In genomic region chr19:35266904-35267817, GRCh38 we compare ENCODE assay signal across 8 cellular contexts. TPM values are rescaled to one million over a fixed set of nuclear protein-coding genes. Genes with fewer than 3 reads are reported as not detected.
DNase-seq lines count a peak whose midpoint lies in the region; ATAC-seq and TF ChIP-seq lines count a peak whose summit lies in the region.

No MANE protein-coding gene starts in this region.

- WGBS in mesodermal cell (ENCODE audit: insufficient coverage in 2 of 2), 2 experiments = 43 to 58% methylated on average over 29 to 49 of the region's 67 CpGs

- TF ChIP-seq CTCF in HL-60 (IDR thresholded peaks at IDR 0.05; ENCODE audit: insufficient read depth, low read length) = no peak

- H3K9me3 ChIP-seq in effector memory CD4-positive, alpha-beta T cell (ENCODE audit: control insufficient read depth, low read length) = no peaks in the 10 kb centered on the region
- no peaks in the 10 kb centered on the region for H3K9me3 ChIP-seq in mesodermal cell (ENCODE audit: control insufficient read depth, low read length)

- ATAC-seq in GM18498 (IDR thresholded peaks at IDR 0.05; ENCODE audit: unreplicated experiment) = no peak

- H3K4me1 ChIP-seq in effector memory CD4-positive, alpha-beta T cell (ENCODE audit: control insufficient read depth, insufficient read depth, low read length, poor library complexity, severe bottlenecking) = peaks cover 13% of the 10 kb centered on the region
- H3K4me1 ChIP-seq in mesodermal cell (ENCODE audit: control insufficient read depth, insufficient read depth, low read length, poor library complexity, severe bottlenecking) = peaks cover 5% of the 10 kb centered on the region

- peak; percentile 54 for DNase-seq in Ammon's horn (ENCODE audit: low spot score)
- no peak for DNase-seq in HL-60 (ENCODE audit: low read depth in 1 of 2, low spot score in 1 of 2)
- peak; percentile 32 for DNase-seq in activated CD4-positive, alpha-beta T cell treated with anti-CD3 and anti-CD28 coated beads for 1 hour
- DNase-seq in effector memory CD4-positive, alpha-beta T cell = peak in 1 of 3 donors; percentile 5
- peak in 23 of 49 donors; percentile 34 to 67 (median 43) for DNase-seq in substantia nigra (lab: John Stamatoyannopoulos, UW)
- no peak for DNase-seq in NK-92 treated with Interleukin-12 subunit alpha and Interleukin-12 subunit beta, amount 100 ng/mL, for 24 hours (lab: John Stamatoyannopoulos, UW)

- no peaks in the 10 kb centered on the region for H3K27me3 ChIP-seq in HL-60 (ENCODE audit: insufficient read depth, poor library complexity, severe bottlenecking)
- H3K27me3 ChIP-seq in effector memory CD4-positive, alpha-beta T cell (replicated peaks; ENCODE audit: control insufficient read depth, insufficient read depth, low read length, poor library complexity, severe bottlenecking) = no peaks in the 10 kb centered on the region

- H3K4me3 ChIP-seq in HL-60 (replicated peaks; ENCODE audit: insufficient read depth, low read length) = peak overlapping the region; percentile 55
- H3K4me3 ChIP-seq in effector memory CD4-positive, alpha-beta T cell (ENCODE audit: insufficient read depth, low read depth, low read length, poor library complexity, severe bottlenecking) = peak overlapping the region; percentile 79
- peak overlapping the region; percentile 77 for H3K4me3 ChIP-seq in mesodermal cell (ENCODE audit: extremely low read depth, insufficient read depth, low read length, poor library complexity, severe bottlenecking)

- H3K36me3 ChIP-seq in effector memory CD4-positive, alpha-beta T cell (ENCODE audit: control insufficient read depth, insufficient read depth, low read length) = peaks cover 36% of the 10 kb centered on the region
- H3K36me3 ChIP-seq in mesodermal cell (ENCODE audit: control insufficient read depth, insufficient read depth, low read length) = peaks cover 38% of the 10 kb centered on the region

- H3K27ac ChIP-seq in HL-60 (replicated peaks) = peak overlapping the region; percentile 93
- peak overlapping the region; percentile 80 for H3K27ac ChIP-seq in effector memory CD4-positive, alpha-beta T cell (ENCODE audit: insufficient read depth, low read length, poor library complexity, severe bottlenecking)
- H3K27ac ChIP-seq in mesodermal cell (ENCODE audit: low read depth, low read length, severe bottlenecking) = peak overlapping the region; percentile 78
- peak overlapping the region; percentile 95 for H3K27ac ChIP-seq in substantia nigra (ENCODE audit: low read depth, low read length, poor library complexity, severe bottlenecking)

RNA-seq across cellular contexts. Expression of gene USF2, which starts 1.6 kb away (rescaled TPM):
- 108 TPM for polyA plus RNA-seq in mesodermal cell (2013, experiment 1 of 2)
- 98.7 TPM for polyA plus RNA-seq in mesodermal cell (2013, experiment 2 of 2)

RNA-seq across cellular contexts. Expression of gene HAMP, which starts 15.2 kb away (rescaled TPM):
- not detected for polyA plus RNA-seq in mesodermal cell (2013, experiment 1 of 2)
- not detected for polyA plus RNA-seq in mesodermal cell (2013, experiment 2 of 2)

RNA-seq across cellular contexts. Expression of gene LSR, which starts 18.4 kb away (rescaled TPM):
- 13.5 TPM for polyA plus RNA-seq in mesodermal cell (2013, experiment 1 of 2)
- 10.9 TPM for polyA plus RNA-seq in mesodermal cell (2013, experiment 2 of 2)

RNA-seq across cellular contexts. Expression of gene MAG, which starts 24.8 kb away (rescaled TPM):
- not detected for polyA plus RNA-seq in mesodermal cell (2013, experiment 1 of 2)
- not detected for polyA plus RNA-seq in mesodermal cell (2013, experiment 2 of 2)

RNA-seq across cellular contexts. Expression of gene FAM187B, which starts 38.6 kb away (rescaled TPM):
- polyA plus RNA-seq in mesodermal cell (2013, experiment 1 of 2) = not detected
- polyA plus RNA-seq in mesodermal cell (2013, experiment 2 of 2) = not detected

Comparison
In these comparisons a context has a peak if more than half of its experiments do, and no peak if none do; other contexts are left out.
1. DNase-seq: peak in Ammon's horn (single experiment) and activated CD4-positive, alpha-beta T cell treated with anti-CD3 and anti-CD28 coated beads for 1 hour (single experiment); none in HL-60 (0 of 2) and NK-92 treated with Interleukin-12 subunit alpha and Interleukin-12 subunit beta, amount 100 ng/mL, for 24 hours (single experiment).
2. Peak in every context shown above with its lines, with median percentiles within 50 percentile points of each other: H3K27ac ChIP-seq and H3K4me3 ChIP-seq.